Comparison of ENCODE assay signal across 8 cellular contexts in genomic region chr17:44758414-44759095, GRCh38. TPM values are rescaled to one million over a fixed set of nuclear protein-coding genes. Genes with fewer than 3 reads are reported as not detected.
DNase-seq lines count a peak whose midpoint lies in the region; ATAC-seq lines count a peak whose summit lies in the region.

ADAM11 (plus strand) TSS chr17:44758988; CDS start chr17:44759200, 212 bp downstream.

- H3K9me3 Mint-ChIP-seq in activated CD4-positive, alpha-beta memory T cell treated with anti-CD3 and anti-CD28 coated beads for 36 hours, result no peaks in the 10 kb centered on the region
- H3K9me3 Mint-ChIP-seq in stimulated activated memory B cell treated with anti-CD40 and anti-IgM and Interleukin-4, amounts not matched to agents 10 μg/mL and 1 μg/mL and 100 μg/mL, for 72 hours, result no peaks in the 10 kb centered on the region

- ATAC-seq in left ventricle myocardium superior (peak; percentile 64), GM19463 (IDR thresholded peaks at IDR 0.05; ENCODE audit: unreplicated experiment) (no peak), HG02870 (IDR thresholded peaks at IDR 0.05; ENCODE audit: unreplicated experiment) (no peak)
- ATAC-seq in stimulated activated memory B cell treated with anti-CD40 and anti-IgM and Interleukin-4, amounts not matched to agents 10 μg/mL and 1 μg/mL and 100 μg/mL, for 72 hours, result peak; percentile 59

- intact Hi-C loops in activated CD4-positive, alpha-beta memory T cell treated with anti-CD3 and anti-CD28 coated beads for 36 hours (cut with micrococcal nuclease), result no loop called here
- intact Hi-C loops in left ventricle myocardium superior (cut with micrococcal nuclease), result no loop called here

- H3K27ac Mint-ChIP-seq in activated CD4-positive, alpha-beta memory T cell treated with anti-CD3 and anti-CD28 coated beads for 36 hours, result no peak within 1 kb of the TSS
- no peak within 1 kb of the TSS for H3K27ac Mint-ChIP-seq in stimulated activated memory B cell treated with anti-CD40 and anti-IgM and Interleukin-4, amounts not matched to agents 10 μg/mL and 1 μg/mL and 100 μg/mL, for 72 hours

- POLR2A ChIA-PET in activated CD4-positive, alpha-beta memory T cell treated with anti-CD3 and anti-CD28 coated beads for 36 hours (lab: Charles Lee), result interaction anchor here (1.4 kb wide), 1 partner anchor 9 kb away, joined by 4 read pairs; no protein-coding TSS in a partner anchor

- peak within 1 kb of the TSS; percentile 23 for H3K4me3 Mint-ChIP-seq in activated CD4-positive, alpha-beta memory T cell treated with anti-CD3 and anti-CD28 coated beads for 36 hours
- H3K4me3 Mint-ChIP-seq in stimulated activated memory B cell treated with anti-CD40 and anti-IgM and Interleukin-4, amounts not matched to agents 10 μg/mL and 1 μg/mL and 100 μg/mL, for 72 hours, result peak within 1 kb of the TSS; percentile 51

- H3K4me1 Mint-ChIP-seq in activated CD4-positive, alpha-beta memory T cell treated with anti-CD3 and anti-CD28 coated beads for 36 hours (ENCODE audit: low read depth), result no peaks in the 10 kb centered on the region
- no peaks in the 10 kb centered on the region for H3K4me1 Mint-ChIP-seq in stimulated activated memory B cell treated with anti-CD40 and anti-IgM and Interleukin-4, amounts not matched to agents 10 μg/mL and 1 μg/mL and 100 μg/mL, for 72 hours

- H3K27me3 Mint-ChIP-seq in activated CD4-positive, alpha-beta memory T cell treated with anti-CD3 and anti-CD28 coated beads for 36 hours, result peaks cover 25% of the 10 kb centered on the region
- H3K27me3 Mint-ChIP-seq in stimulated activated memory B cell treated with anti-CD40 and anti-IgM and Interleukin-4, amounts not matched to agents 10 μg/mL and 1 μg/mL and 100 μg/mL, for 72 hours, result peaks cover 48% of the 10 kb centered on the region

- H3K36me3 Mint-ChIP-seq in activated CD4-positive, alpha-beta memory T cell treated with anti-CD3 and anti-CD28 coated beads for 36 hours, result no peaks in the 10 kb centered on the region
- H3K36me3 Mint-ChIP-seq in stimulated activated memory B cell treated with anti-CD40 and anti-IgM and Interleukin-4, amounts not matched to agents 10 μg/mL and 1 μg/mL and 100 μg/mL, for 72 hours, result no peaks in the 10 kb centered on the region

- CTCF ChIA-PET in activated CD4-positive, alpha-beta memory T cell treated with anti-CD3 and anti-CD28 coated beads for 36 hours (lab: Charles Lee), result no interaction called here

- peak; percentile 19 for DNase-seq in NCI-H2171 treated with DMSO at 0.1 percent for 48 hours (lab: John Stamatoyannopoulos, UW)
- no peak for DNase-seq in NCI-H2171 (lab: John Stamatoyannopoulos, UW)
- DNase-seq in activated CD4-positive, alpha-beta memory T cell treated with anti-CD3 and anti-CD28 coated beads for 36 hours, result no peak
- no peak for DNase-seq in left ventricle myocardium superior
- DNase-seq in activated CD8-positive, alpha-beta memory T cell treated with anti-CD3 and anti-CD28 coated beads, Interleukin-2, amount 50 U/mL, for 48 hours, result no peak

RNA-seq across cellular contexts. Expression of gene ADAM11, which starts in this region (rescaled TPM):
- total RNA-seq in activated CD4-positive, alpha-beta memory T cell treated with anti-CD3 and anti-CD28 coated beads for 36 hours, result under 1 TPM; 0.12 to 0.33 TPM
- 27.2 TPM for total RNA-seq in left ventricle myocardium superior

Comparison
In these comparisons a context has a peak if more than half of its experiments do, and no peak if none do; other contexts are left out.
1. RNA of gene ADAM11 (total RNA-seq): 27.2 TPM in left ventricle myocardium superior (single experiment); 0.12 to 0.33 TPM in activated CD4-positive, alpha-beta memory T cell treated with anti-CD3 and anti-CD28 coated beads for 36 hours; every median in the first group is over 10 times any median in the second.
2. ATAC-seq: peak in left ventricle myocardium superior (single experiment) and stimulated activated memory B cell treated with anti-CD40 and anti-IgM and Interleukin-4, amounts not matched to agents 10 μg/mL and 1 μg/mL and 100 μg/mL, for 72 hours (single experiment); none in GM19463 (single experiment) and HG02870 (single experiment).